ENCODE assay signal across 8 cellular contexts in the genomic region with DNA sequence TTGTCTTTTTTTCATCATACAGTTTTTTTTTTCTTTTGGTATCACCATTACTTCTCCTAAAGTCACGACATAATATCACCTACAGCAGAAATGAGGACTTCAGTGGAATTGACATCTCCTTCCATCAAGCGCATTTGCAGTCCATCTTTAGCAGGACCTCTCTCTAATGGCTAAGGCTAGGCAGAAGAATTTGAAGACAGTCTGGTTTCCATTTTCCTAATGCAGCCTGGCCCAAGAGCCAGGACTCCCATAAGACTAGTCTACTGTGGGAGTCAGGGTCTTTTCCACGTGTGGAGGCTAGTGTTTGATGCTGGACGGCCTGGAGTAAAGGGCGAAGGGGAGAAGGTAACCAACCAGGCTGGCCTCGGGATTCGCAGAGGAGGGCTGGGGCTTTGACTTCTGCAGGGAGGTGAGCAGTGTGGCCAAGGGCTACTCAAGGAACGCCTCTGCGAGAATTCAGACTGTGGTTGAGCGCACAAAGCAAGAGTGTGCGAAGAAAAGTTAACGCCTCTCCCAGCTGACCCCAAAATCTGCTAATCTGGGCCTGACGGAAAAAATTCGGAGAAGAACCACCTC. TPM values are rescaled to one million over a fixed set of nuclear protein-coding genes. Genes with fewer than 3 reads are reported as not detected.
DNase-seq lines count a peak whose midpoint lies in the region; TF ChIP-seq lines count a peak whose summit lies in the region.

No MANE protein-coding gene starts in this region.

- H3K27me3 ChIP-seq in dorsolateral prefrontal cortex = no peaks in the 10 kb centered on the region
- no peaks in the 10 kb centered on the region for H3K27me3 ChIP-seq in mononuclear cell (ENCODE audit: insufficient read depth, low read length)

- no peaks in the 10 kb centered on the region for H3K9me3 ChIP-seq in mononuclear cell (ENCODE audit: low read depth, low read length)

- H3K4me1 ChIP-seq in mononuclear cell (ENCODE audit: insufficient read depth, low read length) = peaks cover 44% of the 10 kb centered on the region

- intact Hi-C loops in dorsolateral prefrontal cortex (cut with DNase I) = loop anchor here (2.0 to 10.0 kb wide), 4 partner anchors 73 to 265 kb away; a partner anchor contains a TSS

- peak overlapping the region; percentile 52 to 91 (median 79) for H3K4me3 ChIP-seq in dorsolateral prefrontal cortex
- peak overlapping the region; percentile 72 for H3K4me3 ChIP-seq in mononuclear cell (ENCODE audit: low read length)

- DNase-seq in GM13976 (ENCODE audit: low spot score) = peak; percentile 49
- DNase-seq in HCEC 1CT = peak; percentile 17
- peak; percentile 58 for DNase-seq in NCI-H526 treated with DMSO at 0.1 percent for 48 hours (lab: John Stamatoyannopoulos, UW)
- peak in 3 of 10 donors; percentile 27 to 62 (median 30) for DNase-seq in dorsolateral prefrontal cortex
- DNase-seq in NCI-H2081 treated with DMSO at 0.1 percent for 48 hours (lab: John Stamatoyannopoulos, UW) = no peak
- no peak for DNase-seq in effector CD4-positive, alpha-beta T cell
- no peak for DNase-seq in middle frontal gyrus (ENCODE audit: extremely low spot score, low spot score)

- peak overlapping the region; percentile 78 to 98 (median 95) for H3K27ac ChIP-seq in dorsolateral prefrontal cortex

- in situ Hi-C loops in GM13976 (cut with MboI; ENCODE audit: low sequenced_read_pairs, unreplicated experiment) = no loop called here

- TF ChIP-seq CTCF in GM13976 (IDR thresholded peaks at IDR 0.05; ENCODE audit: borderline replicate concordance, control extremely low read depth, extremely low read depth, insufficient read depth, missing control alignments) (no peak), dorsolateral prefrontal cortex (IDR thresholded peaks at IDR 0.05 in 54 of 56, conservative IDR thresholded peaks at IDR 0.05 in 2 of 56; ENCODE audit: low read depth in 1 of 56, partially characterized antibody in 56 of 56) (no peak)

RNA-seq across cellular contexts. Expression of a gene that starts 0.7 kb away (rescaled TPM):
- total RNA-seq in dorsolateral prefrontal cortex (10 to 100 TPM; 29.1 to 79.4 (median 48.6) TPM), mononuclear cell (15.2 TPM)

RNA-seq across cellular contexts. Expression of a gene that starts 0.9 kb away (rescaled TPM):
- total RNA-seq in dorsolateral prefrontal cortex (10 to 100 TPM; 28.2 to 90.7 (median 62.4) TPM), mononuclear cell (11.3 TPM)

RNA-seq across cellular contexts. Expression of a gene that starts 27.3 kb away (rescaled TPM):
- total RNA-seq in dorsolateral prefrontal cortex = 1 to 10 TPM in 98 of 120 experiments, under 1 TPM in 20, not detected in 2; 0.43 to 4.9 (median 1.5) TPM
- 49.8 TPM for total RNA-seq in mononuclear cell

RNA-seq across cellular contexts. Expression of a gene that starts 52.2 kb away (rescaled TPM):
- total RNA-seq in dorsolateral prefrontal cortex (10 to 100 TPM in 100 of 120 experiments, 1 to 10 TPM in 20; 5.6 to 27.3 (median 13.3) TPM), mononuclear cell (6.6 TPM)

Comparison
In these comparisons a context has a peak if more than half of its experiments do, and no peak if none do; other contexts are left out.
1. DNase-seq: peak in GM13976 (single experiment), HCEC 1CT (single experiment) and NCI-H526 treated with DMSO at 0.1 percent for 48 hours (single experiment); none in NCI-H2081 treated with DMSO at 0.1 percent for 48 hours (single experiment), effector CD4-positive, alpha-beta T cell (single experiment) and middle frontal gyrus (single experiment).